In genomic region chr11:134253189-134253993, GRCh38 we compare ENCODE assay signal across 8 cellular contexts. TPM values are rescaled to one million over a fixed set of nuclear protein-coding genes. Genes with fewer than 3 reads are reported as not detected.
A peak's percentile ranks its signal among the peaks of the same experiment; 100 is the strongest.
DNase-seq lines count a peak whose midpoint lies in the region; ATAC-seq, FAIRE-seq and TF ChIP-seq lines count a peak whose summit lies in the region.

Gene ACAD8 (plus strand): TSS chr11:134253568. CDS start chr11:134253601, 33 bp downstream.
Gene THYN1 (minus strand): TSS chr11:134253352. CDS start chr11:134252882, 470 bp downstream.

- peak; percentile 56 for FAIRE-seq in TTC549 (lab: Jason Lieb, UNC)

- H3K27me3 ChIP-seq in body of pancreas (no peaks in the 10 kb centered on the region), gastrocnemius medialis (no peaks in the 10 kb centered on the region)

- H3K9me3 ChIP-seq in body of pancreas (no peaks in the 10 kb centered on the region), gastrocnemius medialis (no peaks in the 10 kb centered on the region)

- DNase-seq in A172 (ENCODE audit: low spot score) (peak; percentile 81), NCI-H2107 treated with DMSO at 0.1 percent for 48 hours (lab: John Stamatoyannopoulos, UW; ENCODE audit: unreplicated experiment) (peak; percentile 95), body of pancreas (peak; percentile 96 to 98 (median 97)), iPS DF 19.7 (ENCODE audit: low read depth, low spot score) (peak; percentile 94), gastrocnemius medialis (peak; percentile 96)

- H3K4me1 ChIP-seq in body of pancreas (peaks cover 24% of the 10 kb centered on the region), gastrocnemius medialis (peaks cover 24 to 30% of the 10 kb centered on the region in 2 donors)

- H3K36me3 ChIP-seq in body of pancreas (replicated peaks in 1 of 2; ENCODE audit: insufficient read depth in 1 of 2, low read depth in 2 of 2), result peaks cover 0 to 7% of the 10 kb centered on the region in 2 donors
- H3K36me3 ChIP-seq in gastrocnemius medialis, result peaks cover 0 to 46% of the 10 kb centered on the region in 2 donors

- peak; percentile 99 for ATAC-seq in GM18520 (IDR thresholded peaks at IDR 0.05; ENCODE audit: unreplicated experiment)
- peak; percentile 99 for ATAC-seq in HG03064 (IDR thresholded peaks at IDR 0.05; ENCODE audit: low read depth, unreplicated experiment)
- ATAC-seq in body of pancreas, result peak; percentile 100
- peak; percentile 96 to 97 for ATAC-seq in gastrocnemius medialis

- intact Hi-C loops in body of pancreas (cut with DNase I), result no loop called here
- intact Hi-C loops in gastrocnemius medialis (cut with DNase I; ENCODE audit: low total_unique reads), result loop anchor here (1.0 to 5.0 kb wide), 3 partner anchors 29 to 206 kb away; partner anchors contain the start of genes GLB1L2 and VPS26B

- WGBS in body of pancreas, 2 donors, result 0 to 1% methylated on average over 5 to 69 of the region's 70 CpGs

- TF ChIP-seq POLR2A in body of pancreas (IDR thresholded peaks at IDR 0.05), result peak; percentile 51 to 81 (median 81)
- peak; percentile 61 to 62 for TF ChIP-seq POLR2A in gastrocnemius medialis (IDR thresholded peaks at IDR 0.05)

- in situ Hi-C loops in gastrocnemius medialis (cut with MboI; ENCODE audit: low sequenced_read_pairs in 4 of 4), result no loop called here

- H3K27ac ChIP-seq in body of pancreas, result peak within 1 kb of the TSS; percentile 21 to 77 (median 55)
- H3K27ac ChIP-seq in gastrocnemius medialis, result peak within 1 kb of the TSS; percentile 70 to 87 (median 82)

- TF ChIP-seq CTCF in body of pancreas (IDR thresholded peaks at IDR 0.05), result peak; percentile 5 to 67 (median 49)
- peak; percentile 49 to 75 (median 60) for TF ChIP-seq CTCF in gastrocnemius medialis (IDR thresholded peaks at IDR 0.05 in 4 of 5, conservative IDR thresholded peaks at IDR 0.05 in 1 of 5)

- H3K4me3 ChIP-seq in body of pancreas (peak within 1 kb of the TSS; percentile 85 to 86), gastrocnemius medialis (peak within 1 kb of the TSS; percentile 95 to 100 (median 96))

RNA-seq across cellular contexts. Expression of gene ACAD8, which starts in this region (rescaled TPM):
- total RNA-seq in A172 (2014; rRNA removed; shearing (Covaris generic)), result 7.5 and 8.0 TPM in 2 replicates
- total RNA-seq in body of pancreas (10 to 100 TPM; 30.9 to 39.2 TPM), gastrocnemius medialis (10 to 100 TPM; 19.4 to 29.6 (median 24.7) TPM)

RNA-seq across cellular contexts. Expression of gene THYN1, which starts in this region (rescaled TPM):
- 46.6 and 49.3 TPM in 2 replicates for total RNA-seq in A172 (2014; rRNA removed; shearing (Covaris generic))
- total RNA-seq in body of pancreas (10 to 100 TPM; 17.8 to 25.7 TPM), gastrocnemius medialis (10 to 100 TPM; 12.7 to 27.8 (median 17.2) TPM)

Comparison
In these comparisons a context has a peak if more than half of its experiments do, and no peak if none do; other contexts are left out.
1. Peak in every context shown above with its lines: DNase-seq, ATAC-seq, H3K4me3 ChIP-seq and H3K27ac ChIP-seq.